ENCODE assay signal across 7 cellular contexts in the genomic region with DNA sequence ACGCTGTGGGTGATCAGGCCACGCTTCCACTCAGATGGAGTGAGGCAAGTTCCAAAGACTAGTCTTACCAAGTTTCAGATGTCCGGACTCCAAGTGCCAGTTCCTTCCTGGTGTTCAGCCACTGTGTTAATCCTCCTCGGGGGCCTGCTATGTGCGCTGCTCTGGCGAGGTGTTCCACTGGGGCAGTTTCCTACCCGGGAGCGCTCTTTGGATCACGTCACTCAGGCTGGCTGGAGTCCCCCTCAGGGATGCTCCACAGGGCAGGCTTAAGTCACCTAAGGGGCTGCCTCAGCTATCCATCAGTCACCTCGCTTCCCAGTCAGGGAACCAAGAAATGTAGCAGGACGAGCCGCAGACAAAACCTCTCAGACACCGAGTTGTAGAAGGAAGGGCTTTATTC.
DNase-seq lines count a peak whose midpoint lies in the region; ATAC-seq, FAIRE-seq and TF ChIP-seq lines count a peak whose summit lies in the region.
"Not testable (repeated sequence)": the region's sequence is repeated elsewhere in the genome, so short reads cannot be mapped to it uniquely, and the experiment has no call there.

No MANE protein-coding gene starts in this region.

- H3K9me3 ChIP-seq in SJCRH30 (replicated peaks); mucosa of descending colon; pancreas: not testable (repeated sequence)

- POLR2A ChIA-PET in MCF 10A (lab: Yijun Ruan, JAX) = interaction anchor here (0.6 kb wide), 1 partner anchor 252 kb away, joined by 3 read pairs; no protein-coding TSS in a partner anchor

- not testable (repeated sequence) for TF ChIP-seq CTCF in MCF 10A (IDR thresholded peaks at IDR 0.05; ENCODE audit: unreplicated experiment); mucosa of descending colon (IDR thresholded peaks at IDR 0.05); pancreas (IDR thresholded peaks at IDR 0.05)

- not testable (repeated sequence) for H3K4me3 Mint-ChIP-seq in MCF 10A (ENCODE audit: unreplicated experiment)

- peak overlapping the region; percentile 61 for H3K27ac ChIP-seq in SJCRH30
- peak overlapping the region in 3 of 4 donors; percentile 61 to 90 (median 70) for H3K27ac ChIP-seq in pancreas

- H3K4me1 ChIP-seq in SJCRH30 (peaks cover 14% of the 10 kb centered on the region), pancreas (peaks cover 8 to 15% (median 9%) of the 10 kb centered on the region in 3 donors)
- not testable (repeated sequence) for H3K4me1 ChIP-seq in mucosa of descending colon (ENCODE audit: low read depth)

- H3K36me3 ChIP-seq in SJCRH30; mucosa of descending colon (ENCODE audit: low read depth); pancreas: not testable (repeated sequence)

- H3K27me3 ChIP-seq in SJCRH30, pancreas: not testable (repeated sequence)

- BruUV-seq in MCF 10A (replicated peaks; lab: Mats Ljungman, UMichigan) = not testable (repeated sequence)

- DNase-seq in SJCRH30 = peak; percentile 40 to 58
- DNase-seq in MCF 10A (ENCODE audit: unreplicated experiment) = not testable (repeated sequence)
- DNase-seq in Right ventricle myocardium inferior (ENCODE audit: missing footprints) = peak; percentile 20
- DNase-seq in mucosa of descending colon = peak in 2 of 3 donors; percentile 2 to 25
- peak in 2 of 6 donors; percentile 8 to 25 for DNase-seq in pancreas

- intact Hi-C loops in MCF 10A (cut with micrococcal nuclease); Right ventricle myocardium inferior (cut with DNase I); mucosa of descending colon (cut with DNase I, micrococcal nuclease); pancreas (cut with DNase I): not testable (repeated sequence)

- CTCF ChIA-PET in MCF 10A (lab: Yijun Ruan, JAX) = not testable (repeated sequence)

- not testable (repeated sequence) for H3K9me3 Mint-ChIP-seq in MCF 10A (ENCODE audit: unreplicated experiment)

- 69 to 79% methylated on average over 13 of the region's 13 CpGs for WGBS in pancreas, 2 donors

- not testable (repeated sequence) for H3K4me1 Mint-ChIP-seq in MCF 10A (ENCODE audit: insufficient read depth, unreplicated experiment)

- peak overlapping the region; percentile 49 for H3K27ac Mint-ChIP-seq in MCF 10A (ENCODE audit: low read depth, unreplicated experiment)

- not testable (repeated sequence) for H3K27me3 Mint-ChIP-seq in MCF 10A (ENCODE audit: insufficient read depth, unreplicated experiment)

- H3K4me3 ChIP-seq in GM08714 (ENCODE audit: low read length) = peak overlapping the region; percentile 66
- H3K4me3 ChIP-seq in SJCRH30 = peak overlapping the region; percentile 30
- not testable (repeated sequence) for H3K4me3 ChIP-seq in mucosa of descending colon, pancreas

- FAIRE-seq in pancreas (lab: Jason Lieb, UNC) = not testable (repeated sequence)

- H3K36me3 Mint-ChIP-seq in MCF 10A (ENCODE audit: insufficient read depth, unreplicated experiment) = not testable (repeated sequence)

- ATAC-seq in GM19397 (IDR thresholded peaks at IDR 0.05; ENCODE audit: unreplicated experiment) (peak; percentile 40), pancreas (peak in 1 of 4 donors; percentile 28)
- not testable (repeated sequence) for ATAC-seq in Right ventricle myocardium inferior, mucosa of descending colon
